7 cellular contexts compared by ENCODE assay signal in genomic region chr11:118918128-118918685, GRCh38. TPM values are rescaled to one million over a fixed set of nuclear protein-coding genes. Genes with fewer than 3 reads are reported as not detected.
DNase-seq lines count a peak whose midpoint lies in the region; ATAC-seq and TF ChIP-seq lines count a peak whose summit lies in the region.

No MANE protein-coding gene starts in this region.

- peak; percentile 12 to 49 (median 40) for TF ChIP-seq POLR2A in body of pancreas (IDR thresholded peaks at IDR 0.05)
- no peak for TF ChIP-seq POLR2A in spleen (IDR thresholded peaks at IDR 0.05)

- TF ChIP-seq CTCF in body of pancreas (IDR thresholded peaks at IDR 0.05), result no peak
- no peak for TF ChIP-seq CTCF in spleen (IDR thresholded peaks at IDR 0.05 in 8 of 11, conservative IDR thresholded peaks at IDR 0.05 in 3 of 11)

- H3K4me1 ChIP-seq in body of pancreas, result peaks cover 99% of the 10 kb centered on the region
- H3K4me1 ChIP-seq in spleen, result peaks cover 92 to 100% (median 98%) of the 10 kb centered on the region in 6 donors

- H3K27ac ChIP-seq in body of pancreas, result peak overlapping the region; percentile 95 to 99 (median 96)
- peak overlapping the region; percentile 69 to 98 (median 90) for H3K27ac ChIP-seq in spleen

- H3K4me3 ChIP-seq in body of pancreas, result no peak overlapping the region
- peak overlapping the region in 4 of 8 donors; percentile 10 to 95 (median 19) for H3K4me3 ChIP-seq in spleen

- H3K36me3 ChIP-seq in body of pancreas (replicated peaks in 1 of 2; ENCODE audit: insufficient read depth in 1 of 2, low read depth in 2 of 2), result no peaks in the 10 kb centered on the region
- H3K36me3 ChIP-seq in spleen, result peaks cover 0 to 11% (median 0%) of the 10 kb centered on the region in 6 donors

- intact Hi-C loops in body of pancreas (cut with DNase I), result no loop called here
- intact Hi-C loops in spleen (cut with DNase I; ENCODE audit: low total_unique reads), result no loop called here

- 4 to 13% methylated on average over 12 to 14 of the region's 14 CpGs for WGBS in body of pancreas, 2 donors
- 29 to 49% (median 35%) methylated on average over 9 to 14 of the region's 14 CpGs for WGBS in spleen, 5 donors

- DNase-seq in G401 (ENCODE audit: low spot score) (peak; percentile 53), NCI-H446 (lab: John Stamatoyannopoulos, UW) (peak; percentile 48 to 55), body of pancreas (peak; percentile 75 to 83 (median 80)), iris pigment epithelial cell (ENCODE audit: low read depth) (peak; percentile 88), spleen (peak; percentile 80)

- H3K9me3 ChIP-seq in body of pancreas (no peaks in the 10 kb centered on the region), spleen (no peaks in the 10 kb centered on the region)

- ATAC-seq in body of pancreas, result peak; percentile 23
- no peak for ATAC-seq in GM18867 (IDR thresholded peaks at IDR 0.05; ENCODE audit: unreplicated experiment)
- no peak for ATAC-seq in GM19455 (IDR thresholded peaks at IDR 0.05; ENCODE audit: unreplicated experiment)

- H3K27me3 ChIP-seq in body of pancreas, result no peaks in the 10 kb centered on the region
- no peaks in the 10 kb centered on the region for H3K27me3 ChIP-seq in spleen (replicated peaks in 1 of 7)

- in situ Hi-C loops in G401 (cut with HindIII; ENCODE audit: low sequenced_read_pairs), result no loop called here

RNA-seq across cellular contexts. Expression of gene BCL9L, which starts 7.5 kb away (rescaled TPM):
- total RNA-seq in G401 (2014; rRNA removed; shearing (Covaris generic)), result 10.2 and 13.4 TPM in 2 replicates
- 10 to 100 TPM; 13.2 to 16.5 TPM for total RNA-seq in body of pancreas
- 10 to 100 TPM; 19.8 to 58.0 (median 39.0) TPM for total RNA-seq in spleen
- polyA plus RNA-seq in spleen, result 10 to 100 TPM in 1 of 3 donors, 1 to 10 TPM in 2; 2.5 to 14.2 (median 2.6) TPM

RNA-seq across cellular contexts. Expression of gene CXCR5, which starts 34.5 kb away (rescaled TPM):
- not detected in 2 replicates for total RNA-seq in G401 (2014; rRNA removed; shearing (Covaris generic))
- total RNA-seq in body of pancreas (not detected), spleen (10 to 100 TPM; 25.0 to 66.6 (median 33.2) TPM)
- polyA plus RNA-seq in spleen, result 10 to 100 TPM; 35.4 to 50.7 (median 39.6) TPM

RNA-seq across cellular contexts. Expression of gene UPK2, which starts 37.9 kb away (rescaled TPM):
- not detected in 2 replicates for total RNA-seq in G401 (2014; rRNA removed; shearing (Covaris generic))
- total RNA-seq in body of pancreas (not detected), spleen (not detected)
- under 1 TPM in 2 of 3 donors, not detected in 1; 0.09 to 0.13 TPM for polyA plus RNA-seq in spleen

RNA-seq across cellular contexts. Expression of gene FOXR1, which starts 53.4 kb away (rescaled TPM):
- total RNA-seq in G401 (2014; rRNA removed; shearing (Covaris generic)), result not detected in 2 replicates
- total RNA-seq in body of pancreas (not detected), spleen (not detected)
- not detected for polyA plus RNA-seq in spleen

Comparison
In these comparisons a context has a peak if more than half of its experiments do, and no peak if none do; other contexts are left out.
1. POLR2A ChIP-seq: peak in body of pancreas (3 of 3); none in spleen (0 of 3).
2. RNA of gene CXCR5, which starts 34.5 kb away (total RNA-seq): 25.0 to 66.6 TPM in spleen; not detected in G401 and not detected in body of pancreas; every median in the first group is over 10 times any median in the second.
3. Peak in every context shown above with its lines, with median percentiles within 50 percentile points of each other: DNase-seq.